In genomic region chr1:149914545-149914944, GRCh38 we compare ENCODE assay signal across 25 cellular contexts.
"Had no signal": no experiment of that assay in that cellular context is flagged by ENCODE, and none has a peak within 500 bp of the region (broad histone marks: within the 10 kb centered on the region; RNA-seq: fewer than 3 reads in every experiment).

No MANE protein-coding gene starts in this region.

- ATAC-seq: activated naive CD8-positive, alpha-beta T cell treated with anti-CD3 and anti-CD28 coated beads, Interleukin-2, amount 50 U/mL, for 24 hours; gastroesophageal sphincter; sciatic nerve had no signal

- H3K27ac Mint-ChIP-seq: activated naive CD4-positive, alpha-beta T cell treated with anti-CD3 and anti-CD28 coated beads for 36 hours; activated naive CD8-positive, alpha-beta T cell treated with anti-CD3 and anti-CD28 coated beads, Interleukin-2, amount 50 U/mL, for 24 hours; nephron progenitor cell; progenitor cell of endocrine pancreas; stimulated activated naive CD8-positive, alpha-beta T cell treated with anti-CD3 and anti-CD28 coated beads, Interleukin-15, Interleukin-2, amounts not matched to agents 100 ng/mL and 50 ng/mL, for 24 hours; type B pancreatic cell had no signal

- H3K4me1 ChIP-seq: uterus had no signal

- H3K27me3 Mint-ChIP-seq: stimulated activated naive CD8-positive, alpha-beta T cell treated with anti-CD3 and anti-CD28 coated beads, Interleukin-15, Interleukin-2, amounts not matched to agents 100 ng/mL and 50 ng/mL, for 24 hours had no signal

- H3K36me3 Mint-ChIP-seq: type B pancreatic cell had no signal

- H3K4me3 ChIP-seq: gastroesophageal sphincter, hepatocyte, left ventricle myocardium inferior, lung, ovary, skin epidermis, uterus had no signal

- H3K4me3 Mint-ChIP-seq: activated naive CD4-positive, alpha-beta T cell treated with anti-CD3 and anti-CD28 coated beads for 36 hours; activated naive CD8-positive, alpha-beta T cell treated with anti-CD3 and anti-CD28 coated beads, Interleukin-2, amount 50 U/mL, for 24 hours; stimulated activated naive CD8-positive, alpha-beta T cell treated with anti-CD3 and anti-CD28 coated beads, Interleukin-15, Interleukin-2, amounts not matched to agents 100 ng/mL and 50 ng/mL, for 24 hours had no signal

- H3K36me3 ChIP-seq: left ventricle myocardium inferior, ovary, uterus had no signal

- H3K9me3 ChIP-seq: gastroesophageal sphincter, left ventricle myocardium inferior, ovary, uterus had no signal

- H3K9me3 Mint-ChIP-seq: activated naive CD4-positive, alpha-beta T cell treated with anti-CD3 and anti-CD28 coated beads for 36 hours; activated naive CD8-positive, alpha-beta T cell treated with anti-CD3 and anti-CD28 coated beads, Interleukin-2, amount 50 U/mL, for 24 hours; nephron progenitor cell; stimulated activated naive CD8-positive, alpha-beta T cell treated with anti-CD3 and anti-CD28 coated beads, Interleukin-15, Interleukin-2, amounts not matched to agents 100 ng/mL and 50 ng/mL, for 24 hours; type B pancreatic cell had no signal

- DNase-seq: activated CD4-positive, alpha-beta T cell treated with anti-CD3 and anti-CD28 coated beads, Interleukin-2, amount 50 U/mL, for 1 hour; activated CD8-positive, alpha-beta memory T cell treated with anti-CD3 and anti-CD28 coated beads, Interleukin-2, amount 50 U/mL, for 48 hours; activated naive CD4-positive, alpha-beta T cell treated with anti-CD3 and anti-CD28 coated beads for 36 hours; activated naive CD8-positive, alpha-beta T cell treated with anti-CD3 and anti-CD28 coated beads, Interleukin-2, amount 50 U/mL, for 24 hours; activated T-cell treated with anti-CD3 and anti-CD28 coated beads, Interleukin-2, amount 50 U/mL, for 48 hours; amygdala; caudate nucleus; islet precursor cell; left ventricle myocardium inferior; nephron progenitor cell; ovary; stimulated activated CD4-positive, alpha-beta T cell treated with anti-CD3 and anti-CD28 coated beads, Interleukin-12 subunit alpha, Interleukin-12 subunit beta, amount 100 ng/mL, for 4 hours; stimulated activated CD4-positive, alpha-beta T cell treated with anti-CD3 and anti-CD28 coated beads, Interleukin-4, amount 100 ng/mL, for 1 hour; substantia nigra; SW 1271; uterus had no signal

- H3K27ac ChIP-seq: gastroesophageal sphincter, hepatocyte, left ventricle myocardium inferior, ovary, skin epidermis, uterus, VCaP had no signal

- H3K4me2 ChIP-seq: hepatocyte had no signal

- H3K27me3 ChIP-seq: gastroesophageal sphincter, hepatocyte, ovary, uterus had no signal
